20 cellular contexts compared by ENCODE assay signal in the genomic region with DNA sequence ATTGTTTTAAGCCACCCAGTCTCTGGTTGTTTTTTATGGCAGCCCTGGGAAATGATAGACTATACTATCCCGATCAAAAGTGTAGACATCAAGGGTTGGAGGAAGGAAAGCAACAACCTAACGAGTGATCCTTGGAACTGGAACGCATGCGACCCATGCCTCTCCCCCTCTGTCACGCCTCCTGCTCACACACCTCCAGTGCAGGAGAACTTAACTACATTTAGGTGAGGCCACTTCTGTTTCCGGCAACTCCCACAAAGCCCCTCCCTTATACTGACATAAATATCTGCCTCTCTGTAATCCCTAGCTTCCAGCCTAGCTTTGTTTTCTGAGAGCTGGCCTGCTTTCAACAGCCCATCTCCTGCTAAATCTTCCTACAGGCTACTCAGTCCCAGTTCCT.
DNase-seq lines count a peak whose midpoint lies in the region; ATAC-seq and TF ChIP-seq lines count a peak whose summit lies in the region.
"Had no signal": no experiment of that assay in that cellular context is flagged by ENCODE, and none has a peak within 500 bp of the region (broad histone marks: within the 10 kb centered on the region; RNA-seq: fewer than 3 reads in every experiment).

No MANE protein-coding gene starts in this region.

- H3K4me1 Mint-ChIP-seq in type B pancreatic cell (ENCODE audit: unreplicated experiment) = no peaks in the 10 kb centered on the region
- H3K4me1 Mint-ChIP-seq: B cell; CD4-positive, CD25-positive, alpha-beta regulatory T cell; CD8-positive, alpha-beta memory T cell; GM23338 had no signal

- no peaks in the 10 kb centered on the region for H3K27me3 Mint-ChIP-seq in type B pancreatic cell
- H3K27me3 Mint-ChIP-seq: CD4-positive, CD25-positive, alpha-beta regulatory T cell had no signal

- H3K4me3 ChIP-seq in WERI-Rb-1 (ENCODE audit: low read depth, low read length) (no peak overlapping the region), thyroid gland (replicated peaks in 1 of 3) (no peak overlapping the region)
- H3K4me3 ChIP-seq: BLaER1 treated with 17β-estradiol and CSF1 and Interleukin-3, amounts not matched to agents 10 nM and 100 nM; GM12878; GM23338 had no signal

- TF ChIP-seq CTCF in WERI-Rb-1 (IDR thresholded peaks at IDR 0.05; ENCODE audit: low read depth, low read length) (no peak), type B pancreatic cell (conservative IDR thresholded peaks at IDR 0.05) (no peak), thyroid gland (IDR thresholded peaks at IDR 0.05) (no peak)

- H3K9me3 Mint-ChIP-seq in type B pancreatic cell = no peaks in the 10 kb centered on the region

- intact Hi-C loops in left colon (cut with DNase I, micrococcal nuclease) (no loop called here), thyroid gland (cut with DNase I) (no loop called here)

- TF ChIP-seq POLR2A in thyroid gland (IDR thresholded peaks at IDR 0.05) = no peak

- H3K4me1 ChIP-seq in thyroid gland = no peaks in the 10 kb centered on the region
- H3K4me1 ChIP-seq: BLaER1 treated with 17β-estradiol and CSF1 and Interleukin-3, amounts not matched to agents 10 nM and 100 nM had no signal

- H3K27ac Mint-ChIP-seq in type B pancreatic cell = peak overlapping the region; percentile 22
- H3K27ac Mint-ChIP-seq: B cell; CD4-positive, CD25-positive, alpha-beta regulatory T cell; CD8-positive, alpha-beta memory T cell; GM23338; H9 had no signal

- H3K36me3 ChIP-seq in WERI-Rb-1 (peaks cover 2% of the 10 kb centered on the region), thyroid gland (no peaks in the 10 kb centered on the region)
- H3K36me3 ChIP-seq: BLaER1 treated with 17β-estradiol and CSF1 and Interleukin-3, amounts not matched to agents 10 nM and 100 nM had no signal

- no peaks in the 10 kb centered on the region for H3K36me3 Mint-ChIP-seq in type B pancreatic cell
- H3K36me3 Mint-ChIP-seq: CD4-positive, CD25-positive, alpha-beta regulatory T cell; CD8-positive, alpha-beta memory T cell had no signal

- WGBS in thyroid gland, 2 donors = 75 to 86% methylated on average over 6 of the region's 6 CpGs

- peak overlapping the region; percentile 25 for H3K27ac ChIP-seq in WERI-Rb-1
- H3K27ac ChIP-seq in thyroid gland = no peak overlapping the region
- H3K27ac ChIP-seq: BLaER1 treated with 17β-estradiol and CSF1 and Interleukin-3, amounts not matched to agents 10 nM and 100 nM; HL-60 had no signal

- H3K4me3 Mint-ChIP-seq in type B pancreatic cell = no peak overlapping the region
- H3K4me3 Mint-ChIP-seq: B cell; CD4-positive, CD25-positive, alpha-beta regulatory T cell; CD8-positive, alpha-beta memory T cell; GM23338; H9 had no signal

- ATAC-seq in left colon = peak; percentile 59
- ATAC-seq in HG03354 (IDR thresholded peaks at IDR 0.05; ENCODE audit: poor library complexity, severe bottlenecking, unreplicated experiment) = no peak
- ATAC-seq in GM19035 (IDR thresholded peaks at IDR 0.05; ENCODE audit: unreplicated experiment) = no peak
- ATAC-seq: GM12878, GM23338 had no signal

- H3K27me3 ChIP-seq in WERI-Rb-1 (ENCODE audit: insufficient read depth, low read depth, severe bottlenecking) (no peaks in the 10 kb centered on the region), thyroid gland (no peaks in the 10 kb centered on the region)
- H3K27me3 ChIP-seq: BLaER1 treated with 17β-estradiol and CSF1 and Interleukin-3, amounts not matched to agents 10 nM and 100 nM had no signal

- DNase-seq in NCI-H82 (lab: John Stamatoyannopoulos, UW) (peak; percentile 36), WERI-Rb-1 (peak; percentile 28), left colon (no peak), type B pancreatic cell (ENCODE audit: extremely low spot score, unreplicated experiment) (no peak), thyroid gland (no peak)
- DNase-seq: CD4-positive, CD25-positive, alpha-beta regulatory T cell; CD8-positive, alpha-beta memory T cell; COR-L47; DMS 273 treated with DMSO at 0.1 percent for 48 hours; DND-41; EL; H9; KBM-7 had no signal

- H3K9me3 ChIP-seq in WERI-Rb-1 (ENCODE audit: severe bottlenecking) = no peaks in the 10 kb centered on the region
- H3K9me3 ChIP-seq in thyroid gland = no peaks in the 10 kb centered on the region

Comparison
In these comparisons a context has a peak if more than half of its experiments do, and no peak if none do; other contexts are left out.
1. DNase-seq: peak in NCI-H82 (single experiment) and WERI-Rb-1 (single experiment); none in left colon (0 of 2), type B pancreatic cell (single experiment) and thyroid gland (0 of 2).